Comparison of ENCODE assay signal across 8 cellular contexts in the genomic region with DNA sequence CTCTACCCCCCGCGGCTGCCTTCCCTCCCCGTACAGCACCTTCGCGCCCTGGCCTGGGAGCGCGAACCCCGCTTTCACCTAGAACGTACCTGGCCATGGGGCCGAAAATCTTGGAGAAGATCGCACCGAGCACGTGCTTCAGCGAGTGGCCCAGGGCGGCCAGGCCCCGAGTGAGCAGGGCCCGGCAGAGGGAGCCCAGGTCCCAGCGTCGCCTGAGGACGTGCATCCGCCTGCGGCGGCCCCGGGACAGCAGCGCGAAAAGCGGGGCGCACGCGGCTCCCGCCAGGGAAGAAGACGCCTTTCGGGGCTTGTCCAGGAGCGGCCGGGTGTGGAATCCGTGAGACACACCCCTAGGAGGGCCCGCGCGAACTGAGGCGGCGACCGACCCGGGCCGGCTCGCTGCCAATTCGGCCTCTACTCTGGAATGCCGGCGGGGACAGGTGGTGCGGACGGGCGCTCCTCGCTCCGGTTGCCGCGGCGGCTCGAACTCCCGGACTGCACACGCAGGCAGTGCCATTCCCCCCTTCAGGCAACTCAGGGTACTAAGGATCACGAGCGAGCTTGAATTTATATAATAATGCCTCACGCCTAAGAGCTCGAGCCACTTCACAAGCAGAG. TPM values are rescaled to one million over a fixed set of nuclear protein-coding genes. Genes with fewer than 3 reads are reported as not detected.
DNase-seq lines count a peak whose midpoint lies in the region; ATAC-seq and TF ChIP-seq lines count a peak whose summit lies in the region.

A gene (minus strand): TSS at position 544 of the 618 bp plus-strand sequence.

- peaks cover 5 to 12% (median 11%) of the 10 kb centered on the region in 3 donors for H3K4me1 Mint-ChIP-seq in T-cell

- H3K27ac ChIP-seq in heart left ventricle, result no peak within 1 kb of the TSS

- no peaks in the 10 kb centered on the region for H3K36me3 Mint-ChIP-seq in T-cell

- H3K4me1 ChIP-seq in heart left ventricle, result peaks cover 0 to 20% (median 2%) of the 10 kb centered on the region in 12 donors

- peak within 1 kb of the TSS; percentile 46 to 71 (median 53) for H3K4me3 Mint-ChIP-seq in T-cell

- TF ChIP-seq POLR2A in heart left ventricle (IDR thresholded peaks at IDR 0.05), result no peak

- intact Hi-C loops in heart left ventricle (cut with DNase I), result loop anchor here in 5 of 10 donors (5.0 to 10.0 kb wide), 2 partner anchors 213 to 216 kb away; no protein-coding TSS in a partner anchor

- no peaks in the 10 kb centered on the region for H3K36me3 ChIP-seq in H7 (replicated peaks; ENCODE audit: control insufficient read depth, insufficient read depth, low read length)
- no peaks in the 10 kb centered on the region for H3K36me3 ChIP-seq in heart left ventricle

- DNase-seq in H7, result peak; percentile 86
- no peak for DNase-seq in T-cell
- DNase-seq in heart left ventricle, result no peak
- DNase-seq in retinal pigment epithelial cell (ENCODE audit: low read depth), result no peak
- no peak for DNase-seq in SW480 (ENCODE audit: low spot score)
- no peak for DNase-seq in GM10248 (ENCODE audit: extremely low spot score)
- DNase-seq in HCEC 1CT, result no peak

- no peak within 1 kb of the TSS for H3K27ac Mint-ChIP-seq in T-cell

- POLR2A ChIA-PET in T-cell (lab: Charles Lee) (no interaction called here), GM10248 (lab: Yijun Ruan, JAX) (no interaction called here)

- H3K27me3 ChIP-seq in H7 (ENCODE audit: control insufficient read depth, insufficient read depth, low read length) (peaks cover 63% of the 10 kb centered on the region), heart left ventricle (peaks cover 0 to 67% (median 20%) of the 10 kb centered on the region in 9 donors)

- peaks cover 36 to 38% of the 10 kb centered on the region in 2 donors for H3K27me3 Mint-ChIP-seq in T-cell

- no peaks in the 10 kb centered on the region for H3K9me3 Mint-ChIP-seq in T-cell

- no peak for ATAC-seq in T-cell (replicated peaks in 1 of 4)
- ATAC-seq in heart left ventricle, result peak in 2 of 4 donors; percentile 31 to 43
- no peak for ATAC-seq in HG03280 (IDR thresholded peaks at IDR 0.05; ENCODE audit: unreplicated experiment)

- CTCF ChIA-PET in T-cell (lab: Charles Lee) (no interaction called here), GM10248 (lab: Yijun Ruan, JAX) (no interaction called here)

- TF ChIP-seq CTCF in heart left ventricle (IDR thresholded peaks at IDR 0.05) (no peak), retinal pigment epithelial cell (conservative IDR thresholded peaks at IDR 0.05; ENCODE audit: low read depth, low read length) (peak; percentile 20), GM10248 (IDR thresholded peaks at IDR 0.05; ENCODE audit: control extremely low read depth, extremely low read depth, low read depth, missing control alignments) (no peak)

- peaks cover 0 to 4% (median 0%) of the 10 kb centered on the region in 12 donors for H3K9me3 ChIP-seq in heart left ventricle

- WGBS in heart left ventricle, 4 donors, result 2 to 36% (median 19%) methylated on average over 17 to 63 of the region's 63 CpGs

- peak within 1 kb of the TSS; percentile 72 for H3K4me3 ChIP-seq in H7 (ENCODE audit: insufficient read depth, low read depth, low read length)
- H3K4me3 ChIP-seq in heart left ventricle, result peak within 1 kb of the TSS; percentile 14 to 55 (median 45)
- peak within 1 kb of the TSS; percentile 54 for H3K4me3 ChIP-seq in retinal pigment epithelial cell (ENCODE audit: low read length)

RNA-seq across cellular contexts. Expression of the gene that starts here (rescaled TPM):
- total RNA-seq in H7 (2014; rRNA removed; shearing (Covaris generic)), result 6.8 and 9.3 TPM in 2 replicates
- total RNA-seq in T-cell, result not detected
- total RNA-seq in heart left ventricle, result under 1 TPM in 7 of 9 donors, not detected in 2; 0.05 to 0.54 (median 0.13) TPM
- under 1 TPM in 1 of 2 donors, not detected in 1; 0.33 TPM for polyA plus RNA-seq in heart left ventricle
